Comparison of ENCODE assay signal across 10 cellular contexts in genomic region chr10:47264797-47265281, GRCh38. TPM values are rescaled to one million over a fixed set of nuclear protein-coding genes. Genes with fewer than 3 reads are reported as not detected.
DNase-seq lines count a peak whose midpoint lies in the region; ATAC-seq and TF ChIP-seq lines count a peak whose summit lies in the region.
"Had no signal": no experiment of that assay in that cellular context is flagged by ENCODE, and none has a peak within 500 bp of the region (broad histone marks: within the 10 kb centered on the region; RNA-seq: fewer than 3 reads in every experiment).

No MANE protein-coding gene starts in this region.

- H3K4me1 Mint-ChIP-seq in T-helper 2 cell treated with Interferon-gamma antibody and Interleukin-4, amounts not matched to agents 5 μg/mL and 100 μg/mL, for 36 hours (ENCODE audit: low read depth): peaks cover 36% of the 10 kb centered on the region
- peaks cover 56% of the 10 kb centered on the region for H3K4me1 Mint-ChIP-seq in activated T-helper 2 cell treated with anti-CD3 and anti-CD28 coated beads, Interferon-gamma antibody, Interleukin-2, Interleukin-4, amounts not matched to agents 10 μg/mL and 5 μg/mL and 100 μg/mL, durations not matched to agents 14 hours and 24 hours and 36 hours (ENCODE audit: low read depth)
- no peaks in the 10 kb centered on the region for H3K4me1 Mint-ChIP-seq in osteocyte (ENCODE audit: unreplicated experiment)
- peaks cover 83% of the 10 kb centered on the region for H3K4me1 Mint-ChIP-seq in stimulated activated naive CD8-positive, alpha-beta T cell treated with anti-CD3 and anti-CD28 coated beads, Interleukin-15, Interleukin-2, amounts not matched to agents 100 ng/mL and 50 ng/mL, for 24 hours (ENCODE audit: low read depth)

- peaks cover 8% of the 10 kb centered on the region for H3K9me3 Mint-ChIP-seq in T-helper 2 cell treated with Interferon-gamma antibody and Interleukin-4, amounts not matched to agents 5 μg/mL and 100 μg/mL, for 36 hours
- peaks cover 8% of the 10 kb centered on the region for H3K9me3 Mint-ChIP-seq in activated T-helper 2 cell treated with anti-CD3 and anti-CD28 coated beads, Interferon-gamma antibody, Interleukin-2, Interleukin-4, amounts not matched to agents 10 μg/mL and 5 μg/mL and 100 μg/mL, durations not matched to agents 14 hours and 24 hours and 36 hours
- no peaks in the 10 kb centered on the region for H3K9me3 Mint-ChIP-seq in osteocyte (ENCODE audit: unreplicated experiment)
- H3K9me3 Mint-ChIP-seq in stimulated activated naive CD8-positive, alpha-beta T cell treated with anti-CD3 and anti-CD28 coated beads, Interleukin-15, Interleukin-2, amounts not matched to agents 100 ng/mL and 50 ng/mL, for 24 hours: peaks cover 10% of the 10 kb centered on the region

- TF ChIP-seq CTCF in osteocyte (IDR thresholded peaks at IDR 0.05) (no peak), BE2C (IDR thresholded peaks at IDR 0.05; ENCODE audit: low read depth, low read length) (no peak)

- peak overlapping the region; percentile 17 for H3K4me3 Mint-ChIP-seq in T-helper 2 cell treated with Interferon-gamma antibody and Interleukin-4, amounts not matched to agents 5 μg/mL and 100 μg/mL, for 36 hours
- H3K4me3 Mint-ChIP-seq in activated T-helper 2 cell treated with anti-CD3 and anti-CD28 coated beads, Interferon-gamma antibody, Interleukin-2, Interleukin-4, amounts not matched to agents 10 μg/mL and 5 μg/mL and 100 μg/mL, durations not matched to agents 14 hours and 24 hours and 36 hours (ENCODE audit: low read depth): no peak overlapping the region
- no peak overlapping the region for H3K4me3 Mint-ChIP-seq in osteocyte (ENCODE audit: unreplicated experiment)
- peak overlapping the region; percentile 41 for H3K4me3 Mint-ChIP-seq in stimulated activated naive CD8-positive, alpha-beta T cell treated with anti-CD3 and anti-CD28 coated beads, Interleukin-15, Interleukin-2, amounts not matched to agents 100 ng/mL and 50 ng/mL, for 24 hours

- no peaks in the 10 kb centered on the region for H3K27me3 ChIP-seq in BE2C

- H3K9me3 ChIP-seq in BE2C: no peaks in the 10 kb centered on the region

- intact Hi-C loops in activated T-helper 2 cell treated with anti-CD3 and anti-CD28 coated beads, Interferon-gamma antibody, Interleukin-2, Interleukin-4, amounts not matched to agents 10 μg/mL and 5 μg/mL and 100 μg/mL, durations not matched to agents 14 hours and 24 hours and 36 hours (cut with micrococcal nuclease): loop anchor here (1.0 to 5.0 kb wide), 2 partner anchors 8 to 47 kb away; no protein-coding TSS in a partner anchor

- H3K4me1 ChIP-seq in BE2C: peaks cover 10% of the 10 kb centered on the region

- H3K27me3 Mint-ChIP-seq in T-helper 2 cell treated with Interferon-gamma antibody and Interleukin-4, amounts not matched to agents 5 μg/mL and 100 μg/mL, for 36 hours (ENCODE audit: low read depth): no peaks in the 10 kb centered on the region
- no peaks in the 10 kb centered on the region for H3K27me3 Mint-ChIP-seq in activated T-helper 2 cell treated with anti-CD3 and anti-CD28 coated beads, Interferon-gamma antibody, Interleukin-2, Interleukin-4, amounts not matched to agents 10 μg/mL and 5 μg/mL and 100 μg/mL, durations not matched to agents 14 hours and 24 hours and 36 hours (ENCODE audit: low read depth)
- peaks cover 28% of the 10 kb centered on the region for H3K27me3 Mint-ChIP-seq in osteocyte (ENCODE audit: unreplicated experiment)
- no peaks in the 10 kb centered on the region for H3K27me3 Mint-ChIP-seq in stimulated activated naive CD8-positive, alpha-beta T cell treated with anti-CD3 and anti-CD28 coated beads, Interleukin-15, Interleukin-2, amounts not matched to agents 100 ng/mL and 50 ng/mL, for 24 hours

- H3K36me3 Mint-ChIP-seq in T-helper 2 cell treated with Interferon-gamma antibody and Interleukin-4, amounts not matched to agents 5 μg/mL and 100 μg/mL, for 36 hours (ENCODE audit: low read depth): peaks cover 11% of the 10 kb centered on the region
- H3K36me3 Mint-ChIP-seq in activated T-helper 2 cell treated with anti-CD3 and anti-CD28 coated beads, Interferon-gamma antibody, Interleukin-2, Interleukin-4, amounts not matched to agents 10 μg/mL and 5 μg/mL and 100 μg/mL, durations not matched to agents 14 hours and 24 hours and 36 hours (ENCODE audit: low read depth): peaks cover 21% of the 10 kb centered on the region
- H3K36me3 Mint-ChIP-seq in osteocyte (ENCODE audit: unreplicated experiment): no peaks in the 10 kb centered on the region
- peaks cover 8% of the 10 kb centered on the region for H3K36me3 Mint-ChIP-seq in stimulated activated naive CD8-positive, alpha-beta T cell treated with anti-CD3 and anti-CD28 coated beads, Interleukin-15, Interleukin-2, amounts not matched to agents 100 ng/mL and 50 ng/mL, for 24 hours (ENCODE audit: low read depth)

- no peak overlapping the region for H3K4me3 ChIP-seq in BE2C (ENCODE audit: low read depth, low read length)

- H3K36me3 ChIP-seq in BE2C: no peaks in the 10 kb centered on the region

- no peak for ATAC-seq in GM21526 (IDR thresholded peaks at IDR 0.05; ENCODE audit: low FRiP score, unreplicated experiment)

- peak; percentile 71 for DNase-seq in T-helper 2 cell treated with Interferon-gamma antibody and Interleukin-4, amounts not matched to agents 5 μg/mL and 100 μg/mL, for 36 hours (ENCODE audit: low spot score)
- DNase-seq in activated T-helper 2 cell treated with anti-CD3 and anti-CD28 coated beads, Interferon-gamma antibody, Interleukin-2, Interleukin-4, amounts not matched to agents 10 μg/mL and 5 μg/mL and 100 μg/mL, durations not matched to agents 14 hours and 24 hours and 36 hours (ENCODE audit: low spot score): peak; percentile 42
- peak; percentile 77 for DNase-seq in osteocyte (ENCODE audit: extremely low spot score, unreplicated experiment)
- DNase-seq in NCI-H748 (lab: John Stamatoyannopoulos, UW; ENCODE audit: unreplicated experiment): no peak
- DNase-seq in BE2C: no peak
- DNase-seq: NCI-H526 had no signal

- peak overlapping the region; percentile 74 for H3K27ac Mint-ChIP-seq in T-helper 2 cell treated with Interferon-gamma antibody and Interleukin-4, amounts not matched to agents 5 μg/mL and 100 μg/mL, for 36 hours
- peak overlapping the region; percentile 85 for H3K27ac Mint-ChIP-seq in activated T-helper 2 cell treated with anti-CD3 and anti-CD28 coated beads, Interferon-gamma antibody, Interleukin-2, Interleukin-4, amounts not matched to agents 10 μg/mL and 5 μg/mL and 100 μg/mL, durations not matched to agents 14 hours and 24 hours and 36 hours
- no peak overlapping the region for H3K27ac Mint-ChIP-seq in osteocyte (ENCODE audit: unreplicated experiment)
- H3K27ac Mint-ChIP-seq in stimulated activated naive CD8-positive, alpha-beta T cell treated with anti-CD3 and anti-CD28 coated beads, Interleukin-15, Interleukin-2, amounts not matched to agents 100 ng/mL and 50 ng/mL, for 24 hours: peak overlapping the region; percentile 93

RNA-seq across cellular contexts. Expression of gene GDF10, which starts 35.2 kb away (rescaled TPM):
- total RNA-seq in activated T-helper 2 cell treated with anti-CD3 and anti-CD28 coated beads, Interferon-gamma antibody, Interleukin-2, Interleukin-4, amounts not matched to agents 10 μg/mL and 5 μg/mL and 100 μg/mL, durations not matched to agents 14 hours and 24 hours and 36 hours: 0.11 and 0.25 TPM in 2 replicates
- total RNA-seq in osteocyte: not detected in 2 replicates
- polyA plus RNA-seq in BE2C (2012; ENCODE audit: insufficient read depth, insufficient read length, low read depth): not detected
- total RNA-seq: epithelial cell of proximal tubule had no signal

RNA-seq across cellular contexts. Expression of gene GDF2, which starts 57.4 kb away (rescaled TPM):
- not detected in 2 replicates for total RNA-seq in activated T-helper 2 cell treated with anti-CD3 and anti-CD28 coated beads, Interferon-gamma antibody, Interleukin-2, Interleukin-4, amounts not matched to agents 10 μg/mL and 5 μg/mL and 100 μg/mL, durations not matched to agents 14 hours and 24 hours and 36 hours
- total RNA-seq in osteocyte: not detected in 2 replicates
- not detected for polyA plus RNA-seq in BE2C (2012; ENCODE audit: insufficient read depth, insufficient read length, low read depth)
- total RNA-seq: epithelial cell of proximal tubule, lower leg skin had no signal

Comparison
In these comparisons a context has a peak if more than half of its experiments do, and no peak if none do; other contexts are left out.
1. DNase-seq: peak in T-helper 2 cell treated with Interferon-gamma antibody and Interleukin-4, amounts not matched to agents 5 μg/mL and 100 μg/mL, for 36 hours (single experiment), activated T-helper 2 cell treated with anti-CD3 and anti-CD28 coated beads, Interferon-gamma antibody, Interleukin-2, Interleukin-4, amounts not matched to agents 10 μg/mL and 5 μg/mL and 100 μg/mL, durations not matched to agents 14 hours and 24 hours and 36 hours (single experiment) and osteocyte (single experiment); none in NCI-H748 (single experiment) and BE2C (single experiment).
2. H3K4me3 Mint-ChIP-seq: peak in T-helper 2 cell treated with Interferon-gamma antibody and Interleukin-4, amounts not matched to agents 5 μg/mL and 100 μg/mL, for 36 hours (single experiment) and stimulated activated naive CD8-positive, alpha-beta T cell treated with anti-CD3 and anti-CD28 coated beads, Interleukin-15, Interleukin-2, amounts not matched to agents 100 ng/mL and 50 ng/mL, for 24 hours (single experiment); none in activated T-helper 2 cell treated with anti-CD3 and anti-CD28 coated beads, Interferon-gamma antibody, Interleukin-2, Interleukin-4, amounts not matched to agents 10 μg/mL and 5 μg/mL and 100 μg/mL, durations not matched to agents 14 hours and 24 hours and 36 hours (single experiment) and osteocyte (single experiment).